ENCODE assay signal across 28 cellular contexts in the genomic region with DNA sequence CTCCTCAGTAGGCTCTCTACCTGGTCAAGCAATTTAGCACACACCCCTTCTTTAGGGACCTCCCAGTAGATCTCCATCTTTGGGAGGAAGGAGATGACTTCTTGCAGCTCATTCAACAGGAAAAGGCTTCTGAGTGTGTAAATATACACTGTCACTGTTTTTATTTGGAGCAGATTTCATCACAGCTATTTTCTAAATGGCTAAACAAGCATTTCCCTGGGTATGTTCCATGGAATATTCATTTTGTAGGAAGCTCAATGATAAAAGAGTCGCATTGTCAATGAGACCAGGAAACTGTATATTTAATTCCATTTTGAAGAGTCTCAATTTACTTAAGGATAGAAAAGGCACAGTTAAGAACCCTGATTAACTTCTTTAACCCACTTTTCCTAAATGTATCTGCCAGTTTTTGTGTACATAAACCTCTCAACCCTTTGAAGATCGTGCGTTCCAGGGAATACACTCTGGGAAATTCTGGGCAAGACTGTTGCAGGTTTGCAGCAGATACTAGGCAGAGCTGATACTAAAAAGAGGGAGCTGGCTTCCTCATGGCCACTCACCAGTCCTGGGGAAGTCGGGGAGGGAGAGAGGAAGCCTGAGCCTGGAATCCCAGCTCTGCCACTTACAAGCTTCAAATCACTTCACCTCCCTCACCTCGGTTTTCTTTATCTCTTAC. TPM values are rescaled to one million over a fixed set of nuclear protein-coding genes. Genes with fewer than 3 reads are reported as not detected.
"Had no signal": no experiment of that assay in that cellular context is flagged by ENCODE, and none has a peak within 500 bp of the region (broad histone marks: within the 10 kb centered on the region; RNA-seq: fewer than 3 reads in every experiment).

No MANE protein-coding gene starts in this region.

- H3K9me3 ChIP-seq: ascending aorta, body of pancreas had no signal

- H3K4me2 ChIP-seq: KMS-11 had no signal

- H3K27ac Mint-ChIP-seq: activated CD8-positive, alpha-beta memory T cell treated with anti-CD3 and anti-CD28 coated beads, Interleukin-2, amount 10 ng/mL, durations not matched to agents 7 days and 5 days; activated naive CD4-positive, alpha-beta T cell treated with anti-CD3 and anti-CD28 coated beads, Interleukin-2, amount 50 U/mL, for 24 hours; activated T-cell treated with anti-CD3 and anti-CD28 coated beads, Interleukin-2, amount 50 U/mL, for 24 hours; activated T-helper 1 cell treated with anti-CD3 and anti-CD28 coated beads, Interleukin-12 subunit alpha, Interleukin-12 subunit beta, Interleukin-2, Interleukin-4 antibody, amounts not matched to agents 30 ng/mL and 10 ng/mL and 1 ng/mL, durations not matched to agents 14 hours and 24 hours and 36 hours had no signal

- H3K4me1 ChIP-seq: ascending aorta had no signal

- H3K36me3 ChIP-seq: ascending aorta had no signal

- H3K36me3 Mint-ChIP-seq: activated CD8-positive, alpha-beta memory T cell treated with anti-CD3 and anti-CD28 coated beads, Interleukin-2, amount 10 ng/mL, durations not matched to agents 7 days and 5 days; activated naive CD4-positive, alpha-beta T cell treated with anti-CD3 and anti-CD28 coated beads, Interleukin-2, amount 50 U/mL, for 24 hours had no signal

- H3K9me3 Mint-ChIP-seq: activated naive CD4-positive, alpha-beta T cell treated with anti-CD3 and anti-CD28 coated beads, Interleukin-2, amount 50 U/mL, for 24 hours; activated T-cell treated with anti-CD3 and anti-CD28 coated beads, Interleukin-2, amount 50 U/mL, for 24 hours; activated T-helper 1 cell treated with anti-CD3 and anti-CD28 coated beads, Interleukin-12 subunit alpha, Interleukin-12 subunit beta, Interleukin-2, Interleukin-4 antibody, amounts not matched to agents 30 ng/mL and 10 ng/mL and 1 ng/mL, durations not matched to agents 14 hours and 24 hours and 36 hours had no signal

- H3K27ac ChIP-seq: ascending aorta, body of pancreas, KMS-11, SK-N-MC had no signal

- ATAC-seq: activated CD4-positive, CD25-positive, alpha-beta regulatory T cell treated with anti-CD3 and anti-CD28 coated beads, Interleukin-2, amount 50 U/mL, for 24 hours; activated CD8-positive, alpha-beta memory T cell treated with anti-CD3 and anti-CD28 coated beads, Interleukin-2, amount 10 ng/mL, durations not matched to agents 7 days and 5 days; body of pancreas; Panc1; Right ventricle myocardium inferior had no signal

- DNase-seq: activated CD4-positive, alpha-beta T cell treated with anti-CD3 and anti-CD28 coated beads for 48 hours; activated CD4-positive, alpha-beta T cell treated with anti-CD3 and anti-CD28 coated beads, Interleukin-2, amount 50 U/mL, for 4 hours; activated CD8-positive, alpha-beta memory T cell treated with anti-CD3 and anti-CD28 coated beads, Interleukin-2, amount 10 ng/mL, durations not matched to agents 7 days and 5 days; activated effector memory CD4-positive, alpha-beta T cell treated with Interleukin-2 at 50 U/mL for 16 hours; activated naive CD4-positive, alpha-beta T cell; activated T-cell treated with anti-CD3 and anti-CD28 coated beads, Interleukin-2, amount 50 U/mL, for 24 hours; body of pancreas; NCI-H1092; NCI-H1417 treated with DMSO at 0.1 percent for 48 hours; NCI-H1694; NCI-H2029; NCI-H2107; NCI-H510A treated with DMSO at 0.1 percent for 48 hours; NCI-H69; NK-92 treated with Interleukin-12 subunit alpha and Interleukin-12 subunit beta, amount 100 ng/mL, for 24 hours; OCI-M1; RPMI8226; T-helper 1 cell had no signal

- H3K27me3 ChIP-seq: ascending aorta, body of pancreas had no signal

- H3K4me3 Mint-ChIP-seq: activated CD8-positive, alpha-beta memory T cell treated with anti-CD3 and anti-CD28 coated beads, Interleukin-2, amount 10 ng/mL, durations not matched to agents 7 days and 5 days; activated naive CD4-positive, alpha-beta T cell treated with anti-CD3 and anti-CD28 coated beads, Interleukin-2, amount 50 U/mL, for 24 hours; activated T-cell treated with anti-CD3 and anti-CD28 coated beads, Interleukin-2, amount 50 U/mL, for 24 hours; activated T-helper 1 cell treated with anti-CD3 and anti-CD28 coated beads, Interleukin-12 subunit alpha, Interleukin-12 subunit beta, Interleukin-2, Interleukin-4 antibody, amounts not matched to agents 30 ng/mL and 10 ng/mL and 1 ng/mL, durations not matched to agents 14 hours and 24 hours and 36 hours had no signal

- H3K4me3 ChIP-seq: ascending aorta, body of pancreas, SK-N-MC had no signal

- H3K9ac ChIP-seq: KMS-11 had no signal

- H3K4me1 Mint-ChIP-seq: activated CD8-positive, alpha-beta memory T cell treated with anti-CD3 and anti-CD28 coated beads, Interleukin-2, amount 10 ng/mL, durations not matched to agents 7 days and 5 days; activated naive CD4-positive, alpha-beta T cell treated with anti-CD3 and anti-CD28 coated beads, Interleukin-2, amount 50 U/mL, for 24 hours had no signal

RNA-seq across cellular contexts. Expression of a gene that starts 10.1 kb away (rescaled TPM):
- total RNA-seq: activated CD8-positive, alpha-beta memory T cell treated with anti-CD3 and anti-CD28 coated beads, Interleukin-2, amount 10 ng/mL, durations not matched to agents 7 days and 5 days; activated T-helper 1 cell treated with anti-CD3 and anti-CD28 coated beads, Interleukin-12 subunit alpha, Interleukin-12 subunit beta, Interleukin-2, Interleukin-4 antibody, amounts not matched to agents 30 ng/mL and 10 ng/mL and 1 ng/mL, durations not matched to agents 14 hours and 24 hours and 36 hours; ascending aorta; body of pancreas; MCF 10A; Right ventricle myocardium inferior; T-helper 2 cell treated with Interferon-gamma antibody and Interleukin-4, amounts not matched to agents 100 ng/mL and 5 ng/mL, for 36 hours had no signal
